8 cellular contexts compared by ENCODE assay signal in the genomic region with DNA sequence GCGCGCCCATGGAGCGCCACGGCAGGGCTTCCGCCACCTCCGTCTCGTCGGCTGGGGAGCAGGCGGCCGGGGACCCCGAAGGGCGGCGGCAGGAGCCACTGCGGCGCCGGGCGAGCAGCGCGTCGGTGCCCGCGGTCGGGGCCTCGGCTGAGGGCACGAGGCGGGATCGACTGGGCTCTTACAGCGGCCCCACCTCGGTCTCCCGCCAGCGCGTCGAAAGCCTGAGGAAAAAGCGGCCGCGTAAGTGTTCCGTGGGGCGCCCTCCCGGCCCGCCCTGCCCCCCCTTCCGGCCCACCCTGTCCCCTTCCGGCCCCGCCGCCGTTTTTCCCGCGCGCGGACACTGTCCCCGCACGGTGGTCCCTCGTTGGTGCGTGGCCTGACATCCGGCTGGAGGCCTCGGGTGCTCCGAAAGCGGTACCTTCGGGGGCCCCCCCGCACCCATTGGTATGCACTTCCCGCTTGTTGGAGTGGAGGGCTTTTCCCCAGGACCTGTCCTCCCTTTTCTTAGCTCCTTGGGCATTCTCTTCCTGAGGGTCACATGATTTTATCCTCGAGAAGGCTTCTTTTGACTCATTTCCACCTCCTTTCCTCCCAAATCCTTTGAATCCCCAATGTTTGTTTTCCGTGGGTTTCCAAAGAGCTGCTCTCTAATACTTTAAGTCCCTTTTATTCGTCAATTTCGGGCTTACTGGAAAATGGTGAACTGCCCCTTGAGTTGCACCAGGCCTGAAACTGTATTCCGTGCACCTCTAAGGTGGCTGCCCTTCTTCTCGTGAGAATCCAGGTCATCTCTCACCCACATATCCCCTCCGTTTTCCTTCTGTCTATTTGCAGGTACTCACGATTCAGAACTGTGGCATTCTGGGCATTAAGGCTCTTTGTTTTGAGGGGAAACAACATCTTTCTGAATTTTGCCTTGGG. TPM values are rescaled to one million over a fixed set of nuclear protein-coding genes. Genes with fewer than 3 reads are reported as not detected.
A peak's percentile ranks its signal among the peaks of the same experiment; 100 is the strongest.
DNase-seq lines count a peak whose midpoint lies in the region; ATAC-seq and TF ChIP-seq lines count a peak whose summit lies in the region.

No MANE protein-coding gene starts in this region.

- H3K4me3 ChIP-seq in neural cell (ENCODE audit: low read length) (peak overlapping the region; percentile 98), tibial artery (peak overlapping the region; percentile 95 to 100)

- DNase-seq in EL = peak; percentile 37
- peak; percentile 48 for DNase-seq in M059J (ENCODE audit: low read depth)
- DNase-seq in activated CD8-positive, alpha-beta memory T cell treated with anti-CD3 and anti-CD28 coated beads for 48 hours (ENCODE audit: low read depth in 2 of 3, low spot score in 2 of 3) = peak; percentile 11 to 32 (median 31)
- DNase-seq in tibial artery = peak; percentile 4 to 74

- TF ChIP-seq CTCF in neural cell (IDR thresholded peaks at IDR 0.05; ENCODE audit: poor library complexity, severe bottlenecking) (no peak), tibial artery (IDR thresholded peaks at IDR 0.05) (no peak)

- H3K27ac ChIP-seq in neural cell (ENCODE audit: low read length) = peak overlapping the region; percentile 100
- H3K27ac ChIP-seq in tibial artery = peak overlapping the region; percentile 94 to 97

- H3K9me3 ChIP-seq in neural cell (ENCODE audit: low read length) = no peaks in the 10 kb centered on the region
- H3K9me3 ChIP-seq in tibial artery = no peaks in the 10 kb centered on the region

- H3K79me2 ChIP-seq in neural cell (replicated peaks; ENCODE audit: insufficient read depth, low read length) = peaks cover 69% of the 10 kb centered on the region

- ATAC-seq in GM21576 (IDR thresholded peaks at IDR 0.05; ENCODE audit: unreplicated experiment) (peak; percentile 20), esophagus mucosa (peak; percentile 18), GM18861 (IDR thresholded peaks at IDR 0.05; ENCODE audit: unreplicated experiment) (no peak)

- peak overlapping the region; percentile 100 for H3K9ac ChIP-seq in neural cell (ENCODE audit: low read length)

- peak overlapping the region; percentile 45 for H2AFZ ChIP-seq in neural cell (ENCODE audit: low read depth, low read length)

- intact Hi-C loops in tibial artery (cut with DNase I; ENCODE audit: low total_unique reads) = loop anchor here (2.0 to 5.0 kb wide), 3 partner anchors 128 to 203 kb away; partner anchors contain the start of gene RNF24

- peaks cover 3% of the 10 kb centered on the region for H4K20me1 ChIP-seq in neural cell (ENCODE audit: insufficient read depth)

- no peak for TF ChIP-seq EP300 in neural cell (conservative IDR thresholded peaks at IDR 0.05; ENCODE audit: poor library complexity, severe bottlenecking)

- no peaks in the 10 kb centered on the region for H3K9me2 ChIP-seq in neural cell (ENCODE audit: insufficient read depth, low read length)

- H3K27me3 ChIP-seq in neural cell (ENCODE audit: insufficient read depth, low read depth, low read length) (no peaks in the 10 kb centered on the region), tibial artery (no peaks in the 10 kb centered on the region)

- H3K36me3 ChIP-seq in neural cell (ENCODE audit: insufficient read depth, low read length) (no peaks in the 10 kb centered on the region), tibial artery (no peaks in the 10 kb centered on the region)

- H3F3A ChIP-seq in neural cell (ENCODE audit: insufficient read depth, low read length, poor library complexity, severe bottlenecking) = no peaks in the 10 kb centered on the region

- H3K4me1 ChIP-seq in tibial artery = peaks cover 0 to 55% (median 40%) of the 10 kb centered on the region in 4 donors

- no peak for TF ChIP-seq RAD21 in neural cell (conservative IDR thresholded peaks at IDR 0.05)

- peak overlapping the region; percentile 93 for H3K4me2 ChIP-seq in neural cell (ENCODE audit: low read length)

TF ChIP-seq in neural cell, 6 proteins besides CTCF, POLR2A, EP300 and RAD21:
- TF ChIP-seq SMC3 (conservative IDR thresholded peaks at IDR 0.05; ENCODE audit: poor library complexity) (no peak), EZH2 (IDR thresholded peaks at IDR 0.05; ENCODE audit: borderline replicate concordance, insufficient read depth, low read length, poor library complexity, severe bottlenecking) (no peak), TAF1 (IDR thresholded peaks at IDR 0.05; ENCODE audit: low read depth) (peak; percentile 65), MXI1 (conservative IDR thresholded peaks at IDR 0.05; ENCODE audit: poor library complexity, severe bottlenecking) (no peak), POLR2AphosphoS5 (IDR thresholded peaks at IDR 0.05) (peak; percentile 20)
- TF ChIP-seq, protein P1, sequence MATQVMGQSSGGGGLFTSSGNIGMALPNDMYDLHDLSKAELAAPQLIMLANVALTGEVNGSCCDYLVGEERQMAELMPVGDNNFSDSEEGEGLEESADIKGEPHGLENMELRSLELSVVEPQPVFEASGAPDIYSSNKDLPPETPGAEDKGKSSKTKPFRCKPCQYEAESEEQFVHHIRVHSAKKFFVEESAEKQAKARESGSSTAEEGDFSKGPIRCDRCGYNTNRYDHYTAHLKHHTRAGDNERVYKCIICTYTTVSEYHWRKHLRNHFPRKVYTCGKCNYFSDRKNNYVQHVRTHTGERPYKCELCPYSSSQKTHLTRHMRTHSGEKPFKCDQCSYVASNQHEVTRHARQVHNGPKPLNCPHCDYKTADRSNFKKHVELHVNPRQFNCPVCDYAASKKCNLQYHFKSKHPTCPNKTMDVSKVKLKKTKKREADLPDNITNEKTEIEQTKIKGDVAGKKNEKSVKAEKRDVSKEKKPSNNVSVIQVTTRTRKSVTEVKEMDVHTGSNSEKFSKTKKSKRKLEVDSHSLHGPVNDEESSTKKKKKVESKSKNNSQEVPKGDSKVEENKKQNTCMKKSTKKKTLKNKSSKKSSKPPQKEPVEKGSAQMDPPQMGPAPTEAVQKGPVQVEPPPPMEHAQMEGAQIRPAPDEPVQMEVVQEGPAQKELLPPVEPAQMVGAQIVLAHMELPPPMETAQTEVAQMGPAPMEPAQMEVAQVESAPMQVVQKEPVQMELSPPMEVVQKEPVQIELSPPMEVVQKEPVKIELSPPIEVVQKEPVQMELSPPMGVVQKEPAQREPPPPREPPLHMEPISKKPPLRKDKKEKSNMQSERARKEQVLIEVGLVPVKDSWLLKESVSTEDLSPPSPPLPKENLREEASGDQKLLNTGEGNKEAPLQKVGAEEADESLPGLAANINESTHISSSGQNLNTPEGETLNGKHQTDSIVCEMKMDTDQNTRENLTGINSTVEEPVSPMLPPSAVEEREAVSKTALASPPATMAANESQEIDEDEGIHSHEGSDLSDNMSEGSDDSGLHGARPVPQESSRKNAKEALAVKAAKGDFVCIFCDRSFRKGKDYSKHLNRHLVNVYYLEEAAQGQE (IDR thresholded peaks at IDR 0.05; ENCODE audit: borderline replicate concordance) = peak; percentile 26

RNA-seq across cellular contexts. Expression of gene PANK2, which starts 0.6 kb away (rescaled TPM):
- total RNA-seq in M059J (2014; rRNA removed; shearing (Covaris generic)) = 67.6 and 81.8 TPM in 2 replicates
- total RNA-seq in esophagus mucosa = 26.2 TPM
- polyA plus RNA-seq in neural cell = 41.7 and 53.0 TPM in 2 replicates
- polyA minus RNA-seq in neural cell = 69.9 and 76.1 TPM in 2 replicates

RNA-seq across cellular contexts. Expression of gene MAVS, which starts 43.1 kb away (rescaled TPM):
- total RNA-seq in M059J (2014; rRNA removed; shearing (Covaris generic)) = 20.8 and 39.5 TPM in 2 replicates
- 18.8 TPM for total RNA-seq in esophagus mucosa
- polyA plus RNA-seq in neural cell = 5.4 and 7.2 TPM in 2 replicates
- polyA minus RNA-seq in neural cell = 12.8 and 13.6 TPM in 2 replicates
